In genomic region chr12:120086801-120087621, GRCh38 we compare ENCODE assay signal across 8 cellular contexts. TPM values are rescaled to one million over a fixed set of nuclear protein-coding genes. Genes with fewer than 3 reads are reported as not detected.
DNase-seq lines count a peak whose midpoint lies in the region; ATAC-seq, FAIRE-seq and TF ChIP-seq lines count a peak whose summit lies in the region.

No MANE protein-coding gene starts in this region.

- TF ChIP-seq CTCF in fibroblast of mammary gland (conservative IDR thresholded peaks at IDR 0.05; ENCODE audit: control insufficient read depth, insufficient read depth, low read depth, low read length) = peak; percentile 84

- peak overlapping the region; percentile 86 for H3K4me2 ChIP-seq in Karpas-422 (ENCODE audit: low read depth, low read length, poor library complexity, severe bottlenecking)

- peak overlapping the region; percentile 62 for H3K4me3 ChIP-seq in Karpas-422 (ENCODE audit: low read length)
- peak overlapping the region; percentile 47 for H3K4me3 ChIP-seq in fibroblast of mammary gland (ENCODE audit: control insufficient read depth, low read depth, low read length)

- H3K79me2 ChIP-seq in Karpas-422 (ENCODE audit: low read length) = no peaks in the 10 kb centered on the region

- H3K9ac ChIP-seq in Karpas-422 (ENCODE audit: low read length) = peak overlapping the region; percentile 65

- POLR2A ChIA-PET in naive thymus-derived CD8-positive, alpha-beta T cell (lab: Charles Lee) = interaction anchor here (0.6 to 3.1 kb wide), 11 partner anchors 10 to 231 kb away, joined by 3 to 39 read pairs (median 5); partner anchors contain the start of genes BICDL1, RAB35 and RPLP0

- no peaks in the 10 kb centered on the region for H3K9me3 ChIP-seq in Karpas-422 (ENCODE audit: low read length)

- H3K27me3 ChIP-seq in Karpas-422 (ENCODE audit: low read length) = no peaks in the 10 kb centered on the region

- peak overlapping the region; percentile 87 for H3K27ac ChIP-seq in Karpas-422 (ENCODE audit: low read length)

- peaks cover 0 to 41% (median 6%) of the 10 kb centered on the region in 3 donors for H3K36me3 Mint-ChIP-seq in naive thymus-derived CD8-positive, alpha-beta T cell

- H3K9me2 ChIP-seq in Karpas-422 (replicated peaks; ENCODE audit: insufficient read depth, low read length) = no peaks in the 10 kb centered on the region

- DNase-seq in Daoy (ENCODE audit: low read depth) = peak; percentile 100
- peak; percentile 100 for DNase-seq in Karpas-422
- DNase-seq in RCC 7860 (ENCODE audit: low spot score) = peak; percentile 98
- DNase-seq in activated T-helper 1 cell treated with anti-CD3 and anti-CD28 coated beads, Interleukin-2, amount 50 U/mL, for 16 hours (ENCODE audit: low read depth in 1 of 2, low spot score in 1 of 2) = peak; percentile 99
- peak; percentile 98 for DNase-seq in fibroblast of mammary gland (ENCODE audit: low read depth)
- DNase-seq in naive thymus-derived CD8-positive, alpha-beta T cell = peak; percentile 98 to 100 (median 99)
- peak; percentile 97 to 99 (median 99) for DNase-seq in stimulated activated naive CD4-positive, alpha-beta T cell (lab: John Stamatoyannopoulos, UW)

- ATAC-seq in GM21825 (IDR thresholded peaks at IDR 0.05; ENCODE audit: unreplicated experiment) = peak; percentile 98
- ATAC-seq in naive thymus-derived CD8-positive, alpha-beta T cell = peak; percentile 97

- H3K9me3 Mint-ChIP-seq in naive thymus-derived CD8-positive, alpha-beta T cell = no peaks in the 10 kb centered on the region

- peak overlapping the region; percentile 62 to 96 (median 87) for H3K27ac Mint-ChIP-seq in naive thymus-derived CD8-positive, alpha-beta T cell

- H3K36me3 ChIP-seq in Karpas-422 (ENCODE audit: insufficient read depth, low read length) = no peaks in the 10 kb centered on the region

- peaks cover 0 to 1% (median 0%) of the 10 kb centered on the region in 5 donors for H3K27me3 Mint-ChIP-seq in naive thymus-derived CD8-positive, alpha-beta T cell

- peaks cover 27% of the 10 kb centered on the region for H3K4me1 ChIP-seq in Karpas-422 (ENCODE audit: low read length)

- H4K20me1 ChIP-seq in Karpas-422 (ENCODE audit: insufficient read depth, low read depth, low read length) = no peaks in the 10 kb centered on the region

- peak overlapping the region; percentile 56 to 86 (median 79) for H3K4me3 Mint-ChIP-seq in naive thymus-derived CD8-positive, alpha-beta T cell

- peak; percentile 54 for FAIRE-seq in RCC 7860 (lab: Jason Lieb, UNC)

- peaks cover 14 to 20% (median 16%) of the 10 kb centered on the region in 4 donors for H3K4me1 Mint-ChIP-seq in naive thymus-derived CD8-positive, alpha-beta T cell

- H2AFZ ChIP-seq in Karpas-422 (ENCODE audit: low read length) = peak overlapping the region; percentile 29; the same call in 1 of the 2 replicates

RNA-seq across cellular contexts. Expression of gene RAB35, which starts 29.5 kb away (rescaled TPM):
- 23.3 and 31.7 TPM in 2 replicates for total RNA-seq in Daoy (2014; rRNA removed; shearing (Covaris generic))
- total RNA-seq in Karpas-422 (2014; rRNA removed; shearing (Covaris generic); ENCODE audit: low replicate concordance) = 18.9 and 29.4 TPM in 2 replicates
- 10 to 100 TPM; 49.8 to 51.6 TPM for total RNA-seq in naive thymus-derived CD8-positive, alpha-beta T cell
- 10 to 100 TPM; 10.2 to 14.1 (median 12.6) TPM for polyA plus RNA-seq in naive thymus-derived CD8-positive, alpha-beta T cell

Comparison
In these comparisons a context has a peak if more than half of its experiments do, and no peak if none do; other contexts are left out.
1. Peak in every context shown above with its lines: DNase-seq, ATAC-seq, H3K4me3 ChIP-seq and H3K27ac ChIP-seq.